In the genomic region with DNA sequence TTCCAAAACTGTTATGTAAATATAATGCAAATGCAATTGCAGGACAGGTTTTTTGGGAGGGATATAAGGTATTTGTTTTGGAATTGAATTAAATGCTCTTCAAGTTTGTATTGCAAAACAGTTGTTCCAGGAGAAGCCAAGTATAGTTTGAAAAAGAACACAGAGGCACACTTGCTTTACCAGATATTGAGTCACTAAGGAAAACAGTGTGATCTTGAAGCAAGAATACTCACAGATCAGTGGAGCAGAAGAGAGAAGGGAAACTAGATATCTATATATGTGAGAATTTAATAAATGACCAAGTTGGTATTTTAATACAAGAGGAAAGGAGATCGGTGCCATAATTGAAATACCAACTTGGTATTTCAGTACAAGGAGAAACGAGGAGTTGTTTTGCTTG, we compare ENCODE assay signal across 26 cellular contexts.
A peak's percentile ranks its signal among the peaks of the same experiment; 100 is the strongest.
DNase-seq lines count a peak whose midpoint lies in the region; ATAC-seq, FAIRE-seq and TF ChIP-seq lines count a peak whose summit lies in the region.
"Had no signal": no experiment of that assay in that cellular context is flagged by ENCODE, and none has a peak within 500 bp of the region (broad histone marks: within the 10 kb centered on the region; RNA-seq: fewer than 3 reads in every experiment).

No MANE protein-coding gene starts in this region.

- no peak for ATAC-seq in activated T-cell treated with anti-CD3 and anti-CD28 coated beads, Interleukin-2, amount 50 U/mL, for 72 hours (replicated peaks in 1 of 2)
- ATAC-seq in GM12878: no peak

- 67% methylated on average over 2 of the region's 2 CpGs for WGBS in GM12878 (ENCODE audit: insufficient coverage, insufficient replicate concordance, low lambda C conversion rate, missing lambda C conversion rate)

- TF ChIP-seq POLR2A in GM12878 (IDR thresholded peaks at IDR 0.05; ENCODE audit: low read depth, low read length): no peak

- no peaks in the 10 kb centered on the region for H3K27me3 Mint-ChIP-seq in activated T-cell treated with anti-CD3 and anti-CD28 coated beads, Interleukin-2, amount 50 U/mL, for 72 hours (ENCODE audit: low read depth)
- H3K27me3 Mint-ChIP-seq: activated naive CD4-positive, alpha-beta T cell treated with anti-CD3 and anti-CD28 coated beads, Interleukin-2, amount 10 ng/mL, durations not matched to agents 7 days and 5 days; memory B cell had no signal

- FAIRE-seq in GM12878 (lab: Jason Lieb, UNC): no peak
- FAIRE-seq: HTR-8/SVneo had no signal

- TF ChIP-seq RAD21 in GM12878 (IDR thresholded peaks at IDR 0.05; ENCODE audit: insufficient read depth, low read depth, low read length): no peak

- no peak overlapping the region for H3K4me3 Mint-ChIP-seq in activated T-cell treated with anti-CD3 and anti-CD28 coated beads, Interleukin-2, amount 50 U/mL, for 72 hours
- H3K4me3 Mint-ChIP-seq: activated naive CD4-positive, alpha-beta T cell treated with anti-CD3 and anti-CD28 coated beads, Interleukin-2, amount 10 ng/mL, durations not matched to agents 7 days and 5 days; memory B cell had no signal

- peaks cover 32% of the 10 kb centered on the region for H3K4me1 ChIP-seq in GM12878 (ENCODE audit: control insufficient read depth, insufficient read depth, low read length)
- H3K4me1 ChIP-seq: SJSA1, suprapubic skin had no signal

- SMC1A ChIA-PET in GM12878 (lab: Charles Lee; ENCODE audit: uncharacterized antibody, unreplicated experiment): interaction anchor here (0.8 to 1.9 kb wide), 5 partner anchors 11 to 395 kb away, joined by 3 to 4 read pairs (median 3); no protein-coding TSS in a partner anchor

- no peak overlapping the region for H3K4me2 ChIP-seq in GM12878 (ENCODE audit: control insufficient read depth, insufficient read depth)

- H3K36me3 Mint-ChIP-seq in activated T-cell treated with anti-CD3 and anti-CD28 coated beads, Interleukin-2, amount 50 U/mL, for 72 hours (ENCODE audit: insufficient read depth in 2 of 2): peaks cover 0 to 1% of the 10 kb centered on the region in 2 donors

- H3K27ac ChIP-seq in GM12878 (ENCODE audit: control insufficient read depth, insufficient read depth) (peak overlapping the region; percentile 87), dorsolateral prefrontal cortex (no peak overlapping the region)
- H3K27ac ChIP-seq: epithelial cell of prostate, neutrophil, SJSA1, skin epidermis, suprapubic skin had no signal

- RAD21 ChIA-PET in GM12878 (lab: Charles Lee; ENCODE audit: unreplicated experiment): interaction anchor here (1.7 kb wide), 1 partner anchor 13 kb away, joined by 6 read pairs; no protein-coding TSS in a partner anchor

- peak overlapping the region; percentile 21 for H3K27ac Mint-ChIP-seq in activated T-cell treated with anti-CD3 and anti-CD28 coated beads, Interleukin-2, amount 50 U/mL, for 72 hours
- H3K27ac Mint-ChIP-seq: activated naive CD4-positive, alpha-beta T cell treated with anti-CD3 and anti-CD28 coated beads, Interleukin-2, amount 10 ng/mL, durations not matched to agents 7 days and 5 days; memory B cell had no signal

- no peak for TF ChIP-seq EP300 in GM12878 (IDR thresholded peaks at IDR 0.05; ENCODE audit: borderline replicate concordance in 1 of 2, control insufficient read depth in 1 of 2, low read depth in 2 of 2, low read length in 2 of 2)

- CTCF ChIA-PET in GM12878 (lab: Yijun Ruan, JAX): interaction anchor here (1.2 to 2.0 kb wide), 2 partner anchors 58 to 464 kb away, joined by 3 to 5 read pairs; no protein-coding TSS in a partner anchor

- POLR2A ChIA-PET in GM12878 (lab: Charles Lee): interaction anchor here (2.1 kb wide), 1 partner anchor 403 kb away, joined by 4 read pairs; no protein-coding TSS in a partner anchor

- H3K9me3 ChIP-seq in GM12878 (replicated peaks; ENCODE audit: control insufficient read depth, insufficient read depth, low read length): no peaks in the 10 kb centered on the region; the same call in 1 of the 3 replicates
- H3K9me3 ChIP-seq: HAP-1, neutrophil, SJSA1, suprapubic skin had no signal

- no peaks in the 10 kb centered on the region for H3K79me2 ChIP-seq in GM12878 (ENCODE audit: control insufficient read depth, insufficient read depth, low read length)

- H3K9me3 Mint-ChIP-seq in activated T-cell treated with anti-CD3 and anti-CD28 coated beads, Interleukin-2, amount 50 U/mL, for 72 hours: no peaks in the 10 kb centered on the region
- H3K9me3 Mint-ChIP-seq: activated naive CD4-positive, alpha-beta T cell treated with anti-CD3 and anti-CD28 coated beads, Interleukin-2, amount 10 ng/mL, durations not matched to agents 7 days and 5 days had no signal

- H4K20me1 ChIP-seq in GM12878 (ENCODE audit: control insufficient read depth, insufficient read depth): no peaks in the 10 kb centered on the region

- TF ChIP-seq CTCF in GM12878 (IDR thresholded peaks at IDR 0.05 in 2 of 3, conservative IDR thresholded peaks at IDR 0.05 in 1 of 3; ENCODE audit: control insufficient read depth in 2 of 3, extremely low read depth in 1 of 3, insufficient read depth in 1 of 3, low read depth in 3 of 3, low read length in 3 of 3) (no peak), fibroblast of villous mesenchyme (IDR thresholded peaks at IDR 0.05; ENCODE audit: insufficient read depth, low read depth, low read length) (no peak), dorsolateral prefrontal cortex (IDR thresholded peaks at IDR 0.05 in 54 of 56, conservative IDR thresholded peaks at IDR 0.05 in 2 of 56; ENCODE audit: low read depth in 1 of 56, partially characterized antibody in 56 of 56) (no peak)

- in situ Hi-C loops in GM12878 (cut with MboI): no loop called here

- no peaks in the 10 kb centered on the region for H3K36me3 ChIP-seq in GM12878 (ENCODE audit: control insufficient read depth in 2 of 2, insufficient read depth in 2 of 2, low read length in 1 of 2)
- H3K36me3 ChIP-seq: HAP-1, neutrophil, SJSA1, suprapubic skin had no signal

- no peak overlapping the region for H3K9ac ChIP-seq in GM12878 (ENCODE audit: control insufficient read depth, insufficient read depth, low read length)

- no peaks in the 10 kb centered on the region for H3K27me3 ChIP-seq in GM12878 (replicated peaks in 1 of 2; ENCODE audit: control insufficient read depth in 2 of 2, insufficient read depth in 2 of 2, low read length in 1 of 2)
- no peaks in the 10 kb centered on the region for H3K27me3 ChIP-seq in dorsolateral prefrontal cortex
- H3K27me3 ChIP-seq: neutrophil, SJSA1, suprapubic skin had no signal

- H3K4me1 Mint-ChIP-seq in activated T-cell treated with anti-CD3 and anti-CD28 coated beads, Interleukin-2, amount 50 U/mL, for 72 hours (ENCODE audit: low read depth): peaks cover 16% of the 10 kb centered on the region

- intact Hi-C loops in GM12878 (cut with micrococcal nuclease; ENCODE audit: unreplicated experiment): loop anchor here (5.0 to 10.0 kb wide), 3 partner anchors 124 to 396 kb away; a partner anchor contains a TSS
- intact Hi-C loops in dorsolateral prefrontal cortex (cut with DNase I): no loop called here

- no peak overlapping the region for H2AFZ ChIP-seq in GM12878 (ENCODE audit: control insufficient read depth, low read depth, low read length)

- no peak overlapping the region for H3K4me3 ChIP-seq in GM12878
- H3K4me3 ChIP-seq in fibroblast of villous mesenchyme (ENCODE audit: low read depth, low read length): no peak overlapping the region
- H3K4me3 ChIP-seq in dorsolateral prefrontal cortex: no peak overlapping the region
- H3K4me3 ChIP-seq: HAP-1, SJSA1, skin epidermis, suprapubic skin had no signal

- no TSS peak for BruUV-seq in GM12878 (replicated peaks; lab: Mats Ljungman, UMichigan)

- DNase-seq in activated T-cell treated with anti-CD3 and anti-CD28 coated beads, Interleukin-2, amount 50 U/mL, for 72 hours: no peak
- DNase-seq in activated T-cell treated with anti-CD3 and anti-CD28 coated beads for 4 hours: no peak
- DNase-seq in GM12878 (ENCODE audit: low read depth, low spot score): no peak
- DNase-seq in fibroblast of villous mesenchyme (ENCODE audit: low read depth): peak; percentile 17
- peak; percentile 25 for DNase-seq in stromal cell of bone marrow (ENCODE audit: low read depth)
- DNase-seq in dorsolateral prefrontal cortex: no peak
- no peak for DNase-seq in DMS53 treated with DMSO at 0.1 percent for 48 hours (lab: John Stamatoyannopoulos, UW; ENCODE audit: unreplicated experiment)
- no peak for DNase-seq in NCI-H510A treated with DMSO at 0.1 percent for 48 hours (lab: John Stamatoyannopoulos, UW)
- DNase-seq: activated CD4-positive, alpha-beta T cell treated with anti-CD3 and anti-CD28 coated beads for 1 hour; activated CD8-positive, alpha-beta memory T cell treated with anti-CD3 and anti-CD28 coated beads for 24 hours; activated naive CD4-positive, alpha-beta T cell treated with anti-CD3 and anti-CD28 coated beads, Interleukin-2, amount 10 ng/mL, durations not matched to agents 7 days and 5 days; DMS79 treated with DMSO at 0.1 percent for 48 hours; glutamatergic neuron; KG1; NCI-H146; NCI-H510A; stimulated activated CD4-positive, alpha-beta T cell treated with anti-CD3 and anti-CD28 coated beads, Interleukin-1b, Interleukin-23, amount 100 ng/mL, for 48 hours; T-helper 1 cell had no signal

TF ChIP-seq in GM12878, 131 proteins besides CTCF, POLR2A, EP300 and RAD21:
- TF ChIP-seq, protein P1, sequence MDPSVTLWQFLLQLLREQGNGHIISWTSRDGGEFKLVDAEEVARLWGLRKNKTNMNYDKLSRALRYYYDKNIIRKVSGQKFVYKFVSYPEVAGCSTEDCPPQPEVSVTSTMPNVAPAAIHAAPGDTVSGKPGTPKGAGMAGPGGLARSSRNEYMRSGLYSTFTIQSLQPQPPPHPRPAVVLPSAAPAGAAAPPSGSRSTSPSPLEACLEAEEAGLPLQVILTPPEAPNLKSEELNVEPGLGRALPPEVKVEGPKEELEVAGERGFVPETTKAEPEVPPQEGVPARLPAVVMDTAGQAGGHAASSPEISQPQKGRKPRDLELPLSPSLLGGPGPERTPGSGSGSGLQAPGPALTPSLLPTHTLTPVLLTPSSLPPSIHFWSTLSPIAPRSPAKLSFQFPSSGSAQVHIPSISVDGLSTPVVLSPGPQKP (IDR thresholded peaks at IDR 0.05; ENCODE audit: low read depth, low read length): no peak
- TF ChIP-seq RCOR1 (conservative IDR thresholded peaks at IDR 0.05; ENCODE audit: low read depth, low read length): no peak
TF ChIP-seq in GM12878: peak in this region for 0.

Comparison
In these comparisons a context has a peak if more than half of its experiments do, and no peak if none do; other contexts are left out.
1. DNase-seq: peak in fibroblast of villous mesenchyme (single experiment) and stromal cell of bone marrow (single experiment); none in activated T-cell treated with anti-CD3 and anti-CD28 coated beads, Interleukin-2, amount 50 U/mL, for 72 hours (0 of 2), activated T-cell treated with anti-CD3 and anti-CD28 coated beads for 4 hours (single experiment), GM12878 (single experiment), dorsolateral prefrontal cortex (0 of 10), DMS53 treated with DMSO at 0.1 percent for 48 hours (single experiment) and NCI-H510A treated with DMSO at 0.1 percent for 48 hours (single experiment).